Comparison of ENCODE assay signal across 12 cellular contexts in the genomic region with DNA sequence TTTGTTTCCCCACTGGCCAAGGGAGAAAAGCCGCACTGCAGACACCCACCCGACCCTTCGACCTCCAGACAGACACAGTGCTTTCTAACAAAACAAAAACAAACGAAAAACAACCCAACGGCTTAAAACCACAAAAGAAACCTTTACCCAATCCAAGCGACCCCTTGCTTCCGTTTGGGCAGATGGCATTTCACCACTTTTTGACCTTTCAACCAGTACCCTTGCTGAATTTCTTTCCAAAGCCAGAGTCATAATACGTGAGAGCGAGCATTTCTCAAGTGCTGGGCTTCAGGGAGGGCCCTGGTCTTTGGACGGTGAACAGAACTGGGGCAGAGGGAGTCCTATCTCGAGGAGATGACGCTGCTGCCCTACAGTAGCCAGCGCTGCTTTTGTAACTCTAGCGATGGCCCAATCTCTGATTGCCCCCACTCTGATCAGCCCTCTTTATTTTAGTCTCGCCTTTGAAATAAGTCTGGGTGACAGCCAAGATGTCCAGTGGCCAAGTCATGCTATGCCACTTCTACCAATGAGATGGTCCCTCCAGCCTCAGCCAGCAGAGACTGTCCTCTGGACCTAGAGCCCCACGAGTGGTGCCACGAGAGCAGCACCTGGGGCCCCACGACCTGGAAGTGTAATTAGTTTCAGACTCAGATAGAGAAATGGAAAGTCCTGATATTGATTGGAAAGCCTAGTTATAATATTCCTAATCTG. TPM values are rescaled to one million over a fixed set of nuclear protein-coding genes. Genes with fewer than 3 reads are reported as not detected.
DNase-seq lines count a peak whose midpoint lies in the region; ATAC-seq and TF ChIP-seq lines count a peak whose summit lies in the region.
"Had no signal": no experiment of that assay in that cellular context is flagged by ENCODE, and none has a peak within 500 bp of the region (broad histone marks: within the 10 kb centered on the region; RNA-seq: fewer than 3 reads in every experiment).

No MANE protein-coding gene starts in this region.

- TF ChIP-seq CTCF in Calu3 (IDR thresholded peaks at IDR 0.05; ENCODE audit: unreplicated experiment) (no peak), PC-9 (conservative IDR thresholded peaks at IDR 0.05) (no peak), progenitor cell of endocrine pancreas (IDR thresholded peaks at IDR 0.05; ENCODE audit: unreplicated experiment) (no peak), PC-3 (conservative IDR thresholded peaks at IDR 0.05; ENCODE audit: low read depth, low read length) (no peak), esophagus muscularis mucosa (IDR thresholded peaks at IDR 0.05) (no peak)

- H3K27me3 Mint-ChIP-seq in Calu3 (ENCODE audit: unreplicated experiment), result no peaks in the 10 kb centered on the region
- H3K27me3 Mint-ChIP-seq in progenitor cell of endocrine pancreas, result peaks cover 23% of the 10 kb centered on the region

- H3K4me3 ChIP-seq in PC-9 (no peak overlapping the region), PC-3 (ENCODE audit: low read length) (no peak overlapping the region), esophagus muscularis mucosa (no peak overlapping the region)

- H3K27ac ChIP-seq in PC-9 (peak overlapping the region; percentile 90; the same call in 1 of the 2 replicates), PC-3 (ENCODE audit: low read length) (no peak overlapping the region), esophagus muscularis mucosa (replicated peaks in 1 of 4) (no peak overlapping the region)

- BruUV-seq in Calu3 (replicated peaks; lab: Mats Ljungman, UMichigan), result no TSS peak
- BruUV-seq in PC-9 (replicated peaks; lab: Mats Ljungman, UMichigan), result no TSS peak
- BruUV-seq in PC-3 (replicated peaks; lab: Mats Ljungman, UMichigan), result no TSS peak

- no peaks in the 10 kb centered on the region for H3K79me2 ChIP-seq in PC-9 (ENCODE audit: low read depth)
- no peaks in the 10 kb centered on the region for H3K79me2 ChIP-seq in PC-3 (ENCODE audit: low read length)

- H3K9me3 Mint-ChIP-seq in Calu3 (ENCODE audit: low read depth, unreplicated experiment) (no peaks in the 10 kb centered on the region), progenitor cell of endocrine pancreas (ENCODE audit: low read depth) (no peaks in the 10 kb centered on the region)

- no peak for TF ChIP-seq POLR2A in erythroblast (IDR thresholded peaks at IDR 0.05; ENCODE audit: low read length)
- no peak for TF ChIP-seq POLR2A in esophagus muscularis mucosa (IDR thresholded peaks at IDR 0.05; ENCODE audit: low read depth)

- H3K4me3 Mint-ChIP-seq in Calu3 (ENCODE audit: low read depth, unreplicated experiment) (no peak overlapping the region), progenitor cell of endocrine pancreas (ENCODE audit: low read depth) (no peak overlapping the region)

- H3F3A ChIP-seq in PC-9 (ENCODE audit: insufficient read depth, low read depth), result peaks cover 13% of the 10 kb centered on the region; the same call in 1 of the 2 replicates
- H3F3A ChIP-seq in PC-3 (ENCODE audit: low read length, unreplicated experiment), result no peaks in the 10 kb centered on the region

- POLR2A ChIA-PET in PC-9 (lab: Charles Lee; ENCODE audit: unreplicated experiment) (no interaction called here), PC-3 (lab: Charles Lee; ENCODE audit: unreplicated experiment) (no interaction called here)

- TF ChIP-seq EP300 in esophagus muscularis mucosa (IDR thresholded peaks at IDR 0.05), result no peak

- H4K20me1 ChIP-seq in PC-9 (ENCODE audit: insufficient read depth) (no peaks in the 10 kb centered on the region), PC-3 (ENCODE audit: low read length) (no peaks in the 10 kb centered on the region)

- DNase-seq in Calu3 (no peak), PC-9 (no peak), erythroblast (lab: John Stamatoyannopoulos, UW) (peak; percentile 79 to 82), progenitor cell of endocrine pancreas (ENCODE audit: low spot score, unreplicated experiment) (no peak), GM03348 (ENCODE audit: low spot score) (no peak), PC-3 (no peak), esophagus muscularis mucosa (ENCODE audit: extremely low spot score) (no peak)
- DNase-seq: DMS79 treated with DMSO at 0.1 percent for 48 hours, mesendoderm, NCI-H1092 treated with DMSO at 0.1 percent for 48 hours, SHP77 had no signal

- H3K36me3 Mint-ChIP-seq in Calu3 (ENCODE audit: insufficient read depth, unreplicated experiment) (no peaks in the 10 kb centered on the region), progenitor cell of endocrine pancreas (ENCODE audit: insufficient read depth) (no peaks in the 10 kb centered on the region)

- ATAC-seq in HG02623 (IDR thresholded peaks at IDR 0.05; ENCODE audit: unreplicated experiment), result no peak
- no peak for ATAC-seq in PC-3

- no peaks in the 10 kb centered on the region for H3K9me2 ChIP-seq in PC-9 (ENCODE audit: insufficient read depth)
- no peaks in the 10 kb centered on the region for H3K9me2 ChIP-seq in PC-3 (replicated peaks; ENCODE audit: low read length)

- H3K27me3 ChIP-seq in PC-9 (ENCODE audit: insufficient read depth, low read depth), result no peaks in the 10 kb centered on the region
- H3K27me3 ChIP-seq in PC-3 (ENCODE audit: low read length), result no peaks in the 10 kb centered on the region
- H3K27me3 ChIP-seq in esophagus muscularis mucosa, result no peaks in the 10 kb centered on the region

- H2AFZ ChIP-seq in PC-9 (no peak overlapping the region), PC-3 (ENCODE audit: low read length) (no peak overlapping the region)

- H3K9me3 ChIP-seq in PC-9 (ENCODE audit: insufficient read depth, low read depth) (no peaks in the 10 kb centered on the region), PC-3 (ENCODE audit: low read length) (no peaks in the 10 kb centered on the region), esophagus muscularis mucosa (no peaks in the 10 kb centered on the region)

- CTCF ChIA-PET in Calu3 (lab: Charles Lee) (interaction anchor here (1.2 kb wide), 1 partner anchor 8 kb away, joined by 3 read pairs; no protein-coding TSS in a partner anchor), PC-9 (lab: Charles Lee) (no interaction called here), PC-3 (lab: Charles Lee) (no interaction called here)

- no peak overlapping the region for H3K9ac ChIP-seq in PC-3 (ENCODE audit: low read length)

- H3K36me3 ChIP-seq in PC-9 (ENCODE audit: low read depth) (no peaks in the 10 kb centered on the region), PC-3 (ENCODE audit: low read depth, low read length) (no peaks in the 10 kb centered on the region), esophagus muscularis mucosa (no peaks in the 10 kb centered on the region)

- 73% methylated on average over 18 of the region's 18 CpGs for WGBS in esophagus muscularis mucosa

- intact Hi-C loops in Calu3 (cut with micrococcal nuclease; ENCODE audit: unreplicated experiment), result no loop called here
- intact Hi-C loops in PC-9 (cut with micrococcal nuclease; ENCODE audit: unreplicated experiment), result no loop called here
- intact Hi-C loops in PC-3 (cut with micrococcal nuclease), result no loop called here
- intact Hi-C loops in esophagus muscularis mucosa (cut with DNase I), result no loop called here

- H3K4me1 ChIP-seq in PC-9 (replicated peaks; ENCODE audit: insufficient read depth) (peaks cover 24% of the 10 kb centered on the region), PC-3 (ENCODE audit: insufficient read depth, low read length) (no peaks in the 10 kb centered on the region), esophagus muscularis mucosa (peaks cover 0 to 12% (median 7%) of the 10 kb centered on the region in 4 donors)

- H3K4me2 ChIP-seq in PC-9 (no peak overlapping the region), PC-3 (ENCODE audit: low read length) (no peak overlapping the region)

- H3K4me1 Mint-ChIP-seq in Calu3 (ENCODE audit: low read depth, unreplicated experiment) (peaks cover 36% of the 10 kb centered on the region), progenitor cell of endocrine pancreas (ENCODE audit: low read depth) (peaks cover 16% of the 10 kb centered on the region)

- H3K27ac Mint-ChIP-seq in Calu3 (ENCODE audit: unreplicated experiment), result peak overlapping the region; percentile 53
- peak overlapping the region; percentile 11 for H3K27ac Mint-ChIP-seq in progenitor cell of endocrine pancreas

RNA-seq across cellular contexts. Expression of a gene that starts 21.9 kb away (rescaled TPM):
- 88.5 and 90.3 TPM in 2 replicates for total RNA-seq in Calu3 (2022)
- total RNA-seq in PC-9 (2021), result 76.0 and 107 TPM in 2 replicates
- total RNA-seq in progenitor cell of endocrine pancreas, result 83.6 and 85.4 TPM in 2 replicates
- total RNA-seq in PC-3 (2014; rRNA removed), result 26.5 and 37.2 TPM in 2 replicates
- total RNA-seq in esophagus muscularis mucosa, result 10 to 100 TPM; 28.2 to 37.4 (median 34.1) TPM

RNA-seq across cellular contexts. Expression of a gene that starts 40.0 kb away (rescaled TPM):
- total RNA-seq in Calu3 (2022) (0.24 TPM in 1 of 2 replicates, not detected in the other), PC-9 (2021) (33.1 and 50.2 TPM in 2 replicates), progenitor cell of endocrine pancreas (8.9 and 10.1 TPM in 2 replicates), PC-3 (2014; rRNA removed) (1.7 and 2.2 TPM in 2 replicates), esophagus muscularis mucosa (100 to 1,000 TPM in 1 of 4 donors, 10 to 100 TPM in 3; 33.5 to 112 (median 53.5) TPM)

Comparison
In these comparisons a context has a peak if more than half of its experiments do, and no peak if none do; other contexts are left out.
1. DNase-seq: peak in erythroblast (2 of 2); none in Calu3 (single experiment), PC-9 (0 of 2), progenitor cell of endocrine pancreas (single experiment), GM03348 (single experiment), PC-3 (single experiment) and esophagus muscularis mucosa (single experiment).